In the genomic region with DNA sequence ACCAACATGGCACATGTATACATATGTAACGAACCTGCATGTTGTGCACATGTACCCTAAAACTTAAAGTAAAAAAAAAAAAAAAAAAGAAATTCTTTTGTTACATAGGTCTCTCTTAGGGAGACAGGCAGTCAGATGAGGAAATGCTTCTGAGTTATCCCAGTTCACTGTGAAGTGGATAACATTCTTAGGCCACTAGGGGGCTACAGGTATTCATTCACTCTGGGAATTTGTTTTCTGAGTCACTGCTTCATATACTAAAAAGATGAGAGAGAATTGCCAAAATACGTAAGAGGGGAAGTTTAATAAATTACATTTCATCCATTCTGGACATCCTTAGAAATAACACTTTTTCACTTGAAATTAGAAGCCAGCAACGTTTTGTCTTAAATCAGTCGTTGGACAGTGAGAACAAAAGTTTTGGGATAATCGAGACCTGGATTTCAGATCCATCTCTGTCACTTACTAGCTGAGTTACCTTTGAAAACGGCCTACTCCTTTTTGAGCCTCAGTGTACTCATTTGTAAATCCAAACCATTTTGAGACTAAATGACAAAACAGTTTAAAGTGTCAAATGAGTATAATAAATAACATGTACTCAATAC, we compare ENCODE assay signal across 8 cellular contexts.
DNase-seq lines count a peak whose midpoint lies in the region; ATAC-seq, FAIRE-seq and TF ChIP-seq lines count a peak whose summit lies in the region.

No MANE protein-coding gene starts in this region.

- H3K27ac ChIP-seq in Panc1 (ENCODE audit: low read length) (no peak overlapping the region), esophagus muscularis mucosa (replicated peaks in 1 of 4) (no peak overlapping the region)

- H3K36me3 ChIP-seq in Panc1 (ENCODE audit: control insufficient read depth, insufficient read depth, low read length) (no peaks in the 10 kb centered on the region), esophagus muscularis mucosa (no peaks in the 10 kb centered on the region)

- BruUV-seq in Panc1 (replicated peaks; lab: Mats Ljungman, UMichigan): no TSS peak

- intact Hi-C loops in Panc1 (cut with micrococcal nuclease; ENCODE audit: unreplicated experiment): no loop called here
- intact Hi-C loops in esophagus muscularis mucosa (cut with DNase I): loop anchor here (5.0 kb wide), 1 partner anchor 739 kb away; a partner anchor contains a TSS
- intact Hi-C loops in activated CD4-positive, alpha-beta T cell treated with anti-CD3 and anti-CD28 coated beads, Interleukin-2, amount 10 ng/mL, durations not matched to agents 24 days and 14 days (cut with micrococcal nuclease): no loop called here

- H3K4me3 Mint-ChIP-seq in activated CD4-positive, alpha-beta T cell treated with anti-CD3 and anti-CD28 coated beads, Interleukin-2, amount 10 ng/mL, durations not matched to agents 24 days and 14 days: no peak overlapping the region

- FAIRE-seq in GM18507 (lab: Jason Lieb, UNC): peak; percentile 5

- H3K4me3 ChIP-seq in AG04449 (ENCODE audit: low read depth, low read length) (no peak overlapping the region), Panc1 (ENCODE audit: low read depth in 2 of 2, low read length in 2 of 2) (no peak overlapping the region), esophagus muscularis mucosa (no peak overlapping the region), retinal pigment epithelial cell (ENCODE audit: low read length) (no peak overlapping the region)

- no peaks in the 10 kb centered on the region for H3K9me3 Mint-ChIP-seq in activated CD4-positive, alpha-beta T cell treated with anti-CD3 and anti-CD28 coated beads, Interleukin-2, amount 10 ng/mL, durations not matched to agents 24 days and 14 days

- peak; percentile 86 for ATAC-seq in HG03432 (IDR thresholded peaks at IDR 0.05; ENCODE audit: unreplicated experiment)
- ATAC-seq in Panc1: no peak

- no peaks in the 10 kb centered on the region for H3K36me3 Mint-ChIP-seq in activated CD4-positive, alpha-beta T cell treated with anti-CD3 and anti-CD28 coated beads, Interleukin-2, amount 10 ng/mL, durations not matched to agents 24 days and 14 days (ENCODE audit: low read depth)

- H3K4me1 Mint-ChIP-seq in activated CD4-positive, alpha-beta T cell treated with anti-CD3 and anti-CD28 coated beads, Interleukin-2, amount 10 ng/mL, durations not matched to agents 24 days and 14 days: no peaks in the 10 kb centered on the region

- H3K4me1 ChIP-seq in Panc1 (ENCODE audit: control insufficient read depth, insufficient read depth, low read length) (no peaks in the 10 kb centered on the region), esophagus muscularis mucosa (no peaks in the 10 kb centered on the region)

- TF ChIP-seq POLR2A in esophagus muscularis mucosa (IDR thresholded peaks at IDR 0.05; ENCODE audit: low read depth): no peak

- TF ChIP-seq CTCF in AG04449 (IDR thresholded peaks at IDR 0.05; ENCODE audit: insufficient read depth, low read length, missing control alignments): peak; percentile 64
- peak; percentile 55; the same call in 1 of the 2 replicates for TF ChIP-seq CTCF in Panc1 (IDR thresholded peaks at IDR 0.05)
- TF ChIP-seq CTCF in esophagus muscularis mucosa (IDR thresholded peaks at IDR 0.05): peak; percentile 31 to 54 (median 41)
- TF ChIP-seq CTCF in retinal pigment epithelial cell (conservative IDR thresholded peaks at IDR 0.05; ENCODE audit: low read depth, low read length): peak; percentile 77

- no peaks in the 10 kb centered on the region for H3K9me3 ChIP-seq in Panc1 (ENCODE audit: control insufficient read depth, insufficient read depth, low read depth, low read length)
- no peaks in the 10 kb centered on the region for H3K9me3 ChIP-seq in esophagus muscularis mucosa

- DNase-seq in AG04449 (ENCODE audit: low read depth, low spot score): no peak
- peak; percentile 2 for DNase-seq in GM18507 (ENCODE audit: extremely low spot score, insufficient read length, low read depth)
- DNase-seq in Panc1 (ENCODE audit: low read depth, low spot score): no peak
- no peak for DNase-seq in esophagus muscularis mucosa (ENCODE audit: extremely low spot score)
- peak; percentile 22 for DNase-seq in retinal pigment epithelial cell (ENCODE audit: low read depth)
- no peak for DNase-seq in activated CD4-positive, alpha-beta T cell treated with anti-CD3 and anti-CD28 coated beads, Interleukin-2, amount 10 ng/mL, durations not matched to agents 24 days and 14 days
- no peak for DNase-seq in central memory CD4-positive, alpha-beta T cell

- in situ Hi-C loops in Panc1 (cut with HindIII; ENCODE audit: low pct_unique_long_range_greater_than_20kb, low sequenced_read_pairs): no loop called here

- 52% methylated on average over 6 of the region's 6 CpGs for WGBS in esophagus muscularis mucosa

- CTCF ChIA-PET in AG04449 (lab: Yijun Ruan, JAX): interaction anchor here (0.6 to 2.2 kb wide), 12 partner anchors 10 to 738 kb away, joined by 3 to 8 read pairs (median 3); a partner anchor contains a TSS
- CTCF ChIA-PET in Panc1 (lab: Charles Lee): no interaction called here

- H3K27ac Mint-ChIP-seq in activated CD4-positive, alpha-beta T cell treated with anti-CD3 and anti-CD28 coated beads, Interleukin-2, amount 10 ng/mL, durations not matched to agents 24 days and 14 days: no peak overlapping the region

- TF ChIP-seq EP300 in esophagus muscularis mucosa (IDR thresholded peaks at IDR 0.05): no peak

- H3K27me3 ChIP-seq in Panc1 (ENCODE audit: control insufficient read depth, insufficient read depth, low read length) (no peaks in the 10 kb centered on the region), esophagus muscularis mucosa (no peaks in the 10 kb centered on the region)

- no peaks in the 10 kb centered on the region for H3K27me3 Mint-ChIP-seq in activated CD4-positive, alpha-beta T cell treated with anti-CD3 and anti-CD28 coated beads, Interleukin-2, amount 10 ng/mL, durations not matched to agents 24 days and 14 days

- POLR2A ChIA-PET in AG04449 (lab: Yijun Ruan, JAX) (no interaction called here), Panc1 (lab: Charles Lee) (no interaction called here)

Comparison
In these comparisons a context has a peak if more than half of its experiments do, and no peak if none do; other contexts are left out.
1. DNase-seq: peak in GM18507 (single experiment) and retinal pigment epithelial cell (single experiment); none in AG04449 (single experiment), Panc1 (single experiment), esophagus muscularis mucosa (single experiment), activated CD4-positive, alpha-beta T cell treated with anti-CD3 and anti-CD28 coated beads, Interleukin-2, amount 10 ng/mL, durations not matched to agents 24 days and 14 days (single experiment) and central memory CD4-positive, alpha-beta T cell (single experiment).
2. Peak in every context shown above with its lines, with median percentiles within 50 percentile points of each other: CTCF ChIP-seq.